In genomic region chr2:207385076-207385475, GRCh38 we compare ENCODE assay signal across 32 cellular contexts.
"Had no signal": no experiment of that assay in that cellular context is flagged by ENCODE, and none has a peak within 500 bp of the region (broad histone marks: within the 10 kb centered on the region; RNA-seq: fewer than 3 reads in every experiment).

No MANE protein-coding gene starts in this region.

- DNase-seq: activated CD4-positive, alpha-beta T cell treated with anti-CD3 and anti-CD28 coated beads, Interleukin-2, amount 10 ng/mL, durations not matched to agents 24 days and 14 days; activated CD4-positive, alpha-beta T cell treated with anti-CD3 and anti-CD28 coated beads, Interleukin-2, amount 50 U/mL, for 4 hours; activated CD8-positive, alpha-beta T cell treated with anti-CD3 and anti-CD28 coated beads for 36 hours; activated gamma-delta T cell; activated naive CD4-positive, alpha-beta T cell treated with Interleukin-2 at 50 U/mL for 16 hours; activated naive CD8-positive, alpha-beta T cell treated with anti-CD3 and anti-CD28 coated beads, Interleukin-2, amount 10 ng/mL, durations not matched to agents 7 days and 5 days; activated T-cell treated with anti-CD3 and anti-CD28 coated beads, Interleukin-2, amount 50 U/mL, for 24 hours; amygdala; body of pancreas; Kasumi-1; KG1; MG63; NCI-H1048; NCI-H1436 treated with DMSO at 0.1 percent for 48 hours; NCI-H1694 treated with DMSO at 0.1 percent for 48 hours; NCI-H2029; NCI-H345; NCI-H524 treated with DMSO at 0.1 percent for 48 hours; NK-92 treated with Interleukin-12 subunit alpha and Interleukin-12 subunit beta, amount 100 ng/mL, for 24 hours; PC-3; SIG-M5; SW 1271; T-helper 1 cell; T-helper 2 cell; T-helper 9 cell; WERI-Rb-1 had no signal

- H3K36me3 Mint-ChIP-seq: activated naive CD8-positive, alpha-beta T cell treated with anti-CD3 and anti-CD28 coated beads, Interleukin-2, amount 10 ng/mL, durations not matched to agents 7 days and 5 days had no signal

- H3K27me3 ChIP-seq: ascending aorta, body of pancreas, breast epithelium, MG63 had no signal

- H3K4me1 ChIP-seq: ascending aorta, body of pancreas, breast epithelium had no signal

- H3K27ac Mint-ChIP-seq: activated CD4-positive, alpha-beta T cell treated with anti-CD3 and anti-CD28 coated beads, Interleukin-2, amount 10 ng/mL, durations not matched to agents 24 days and 14 days; activated CD8-positive, alpha-beta T cell treated with anti-CD3 and anti-CD28 coated beads for 36 hours; activated naive CD4-positive, alpha-beta T cell treated with anti-CD3 and anti-CD28 coated beads, Interleukin-2, amount 50 U/mL, for 24 hours; activated naive CD8-positive, alpha-beta T cell treated with anti-CD3 and anti-CD28 coated beads, Interleukin-2, amount 10 ng/mL, durations not matched to agents 7 days and 5 days; activated T-cell treated with anti-CD3 and anti-CD28 coated beads, Interleukin-2, amount 50 U/mL, for 24 hours; activated T-helper 2 cell treated with anti-CD3 and anti-CD28 coated beads, Interferon-gamma antibody, Interleukin-2, Interleukin-4, amounts not matched to agents 10 μg/mL and 5 μg/mL and 100 μg/mL, durations not matched to agents 14 hours and 24 hours and 36 hours had no signal

- H3K27me3 Mint-ChIP-seq: activated CD4-positive, alpha-beta T cell treated with anti-CD3 and anti-CD28 coated beads, Interleukin-2, amount 10 ng/mL, durations not matched to agents 24 days and 14 days; activated CD8-positive, alpha-beta T cell treated with anti-CD3 and anti-CD28 coated beads for 36 hours; activated naive CD4-positive, alpha-beta T cell treated with anti-CD3 and anti-CD28 coated beads, Interleukin-2, amount 50 U/mL, for 24 hours; activated naive CD8-positive, alpha-beta T cell treated with anti-CD3 and anti-CD28 coated beads, Interleukin-2, amount 10 ng/mL, durations not matched to agents 7 days and 5 days; activated T-cell treated with anti-CD3 and anti-CD28 coated beads, Interleukin-2, amount 50 U/mL, for 24 hours had no signal

- H3K9me3 ChIP-seq: body of pancreas had no signal

- H3K4me3 ChIP-seq: ascending aorta, body of pancreas, breast epithelium, MG63 had no signal

- H3K4me1 Mint-ChIP-seq: activated naive CD4-positive, alpha-beta T cell treated with anti-CD3 and anti-CD28 coated beads, Interleukin-2, amount 50 U/mL, for 24 hours; activated naive CD8-positive, alpha-beta T cell treated with anti-CD3 and anti-CD28 coated beads, Interleukin-2, amount 10 ng/mL, durations not matched to agents 7 days and 5 days had no signal

- H3K27ac ChIP-seq: ascending aorta, body of pancreas, breast epithelium, RWPE1, WERI-Rb-1 had no signal

- H3K36me3 ChIP-seq: ascending aorta, breast epithelium, MG63, WERI-Rb-1 had no signal

- H3K4me3 Mint-ChIP-seq: activated CD4-positive, alpha-beta T cell treated with anti-CD3 and anti-CD28 coated beads, Interleukin-2, amount 10 ng/mL, durations not matched to agents 24 days and 14 days; activated CD8-positive, alpha-beta T cell treated with anti-CD3 and anti-CD28 coated beads for 36 hours; activated naive CD4-positive, alpha-beta T cell treated with anti-CD3 and anti-CD28 coated beads, Interleukin-2, amount 50 U/mL, for 24 hours; activated naive CD8-positive, alpha-beta T cell treated with anti-CD3 and anti-CD28 coated beads, Interleukin-2, amount 10 ng/mL, durations not matched to agents 7 days and 5 days; activated T-cell treated with anti-CD3 and anti-CD28 coated beads, Interleukin-2, amount 50 U/mL, for 24 hours had no signal

- ATAC-seq: activated CD8-positive, alpha-beta T cell treated with anti-CD3 and anti-CD28 coated beads for 36 hours; body of pancreas; PC-3; Right ventricle myocardium inferior had no signal
